Comparison of ENCODE assay signal across 1 cellular context in genomic region chr9:32839013-32839442, GRCh38.
TF ChIP-seq lines count a peak whose summit lies in the region.

No MANE protein-coding gene starts in this region.

TF ChIP-seq in H1, 55 proteins besides CTCF, POLR2A, EP300 and RAD21 (continued from another document):
- no peak for TF ChIP-seq RFX5 (IDR thresholded peaks at IDR 0.05; ENCODE audit: borderline replicate concordance, low read depth, low read length)
- no peak for TF ChIP-seq USF2 (IDR thresholded peaks at IDR 0.05; ENCODE audit: low read length)
- TF ChIP-seq POLR2AphosphoS5 (IDR thresholded peaks at IDR 0.05; ENCODE audit: low read depth, low read length): no peak
- TF ChIP-seq CHD1 (IDR thresholded peaks at IDR 0.05; ENCODE audit: low read depth, low read length): no peak
- TF ChIP-seq BCL11A (IDR thresholded peaks at IDR 0.05; ENCODE audit: low read depth in 2 of 2, low read length in 2 of 2): no peak
- TF ChIP-seq CBX8 (IDR thresholded peaks at IDR 0.05; ENCODE audit: borderline replicate concordance, low read depth, low read length): no peak
- TF ChIP-seq ASH2L (IDR thresholded peaks at IDR 0.05; ENCODE audit: low read length): no peak
- TF ChIP-seq SAP30 (IDR thresholded peaks at IDR 0.05; ENCODE audit: insufficient read depth, insufficient replicate concordance, low read length): no peak
- TF ChIP-seq BACH1 (IDR thresholded peaks at IDR 0.05; ENCODE audit: low read length): no peak
- no peak for TF ChIP-seq KDM1A (IDR thresholded peaks at IDR 0.05; ENCODE audit: borderline replicate concordance, low read length)
- no peak for TF ChIP-seq ATF3 (IDR thresholded peaks at IDR 0.05; ENCODE audit: insufficient read depth, low read depth, low read length)
